Comparison of ENCODE assay signal across 30 cellular contexts in genomic region chr3:129944709-129945108, GRCh38. TPM values are rescaled to one million over a fixed set of nuclear protein-coding genes. Genes with fewer than 3 reads are reported as not detected.
"Had no signal": no experiment of that assay in that cellular context is flagged by ENCODE, and none has a peak within 500 bp of the region (broad histone marks: within the 10 kb centered on the region; RNA-seq: fewer than 3 reads in every experiment).

No MANE protein-coding gene starts in this region.

- H3K27me3 ChIP-seq: colonic mucosa, dorsolateral prefrontal cortex had no signal

- H3K27ac ChIP-seq: colonic mucosa, dorsolateral prefrontal cortex, esophagus squamous epithelium, gastrocnemius medialis, heart right ventricle, left ventricle myocardium inferior, lower lobe of right lung had no signal

- ATAC-seq: esophagus mucosa, gastrocnemius medialis, heart right ventricle, left cardiac atrium, lower lobe of right lung had no signal

- H3K4me1 ChIP-seq: colonic mucosa, esophagus squamous epithelium, gastrocnemius medialis, heart right ventricle, left ventricle myocardium inferior, lower lobe of right lung had no signal

- H3K9me3 ChIP-seq: colonic mucosa, gastrocnemius medialis, lower lobe of right lung had no signal

- DNase-seq: cerebellar nuclear complex; colonic mucosa; cortex of kidney; dermis blood vessel endothelial cell; dorsolateral prefrontal cortex; effector CD4-positive, alpha-beta T cell; effector memory CD4-positive, alpha-beta T cell; esophagus squamous epithelium; foreskin fibroblast; foreskin melanocyte; gastrocnemius medialis; glutamatergic neuron; head of caudate nucleus; heart right ventricle; hippocampal formation; left cardiac atrium; left ventricle myocardium inferior; lower lobe of right lung; mesendoderm; midbrain had no signal

- H3K36me3 ChIP-seq: colonic mucosa, esophagus squamous epithelium, gastrocnemius medialis, heart right ventricle, left ventricle myocardium inferior, lower lobe of right lung had no signal

- H3K4me3 ChIP-seq: colonic mucosa, dorsolateral prefrontal cortex, esophagus squamous epithelium, gastrocnemius medialis, heart right ventricle, left ventricle myocardium inferior, lower lobe of right lung had no signal

RNA-seq across cellular contexts. Expression of gene TRH, which starts 29.8 kb away (rescaled TPM):
- total RNA-seq: chondrocyte, colonic mucosa, dermis blood vessel endothelial cell, endothelial cell of umbilical vein, epithelial cell of proximal tubule, esophagus mucosa, esophagus squamous epithelium, gastrocnemius medialis, glomerular endothelial cell, kidney epithelial cell, left cardiac atrium, left ventricle myocardium inferior, lower lobe of right lung, lung microvascular endothelial cell, mucosa of gallbladder had no signal
- polyA plus RNA-seq: endothelial cell of umbilical vein, keratinocyte, liver had no signal
